11 cellular contexts compared by ENCODE assay signal in genomic region chr10:49310460-49310859, GRCh38. TPM values are rescaled to one million over a fixed set of nuclear protein-coding genes. Genes with fewer than 3 reads are reported as not detected.
DNase-seq lines count a peak whose midpoint lies in the region; ATAC-seq, FAIRE-seq and TF ChIP-seq lines count a peak whose summit lies in the region.
"Had no signal": no experiment of that assay in that cellular context is flagged by ENCODE, and none has a peak within 500 bp of the region (broad histone marks: within the 10 kb centered on the region; RNA-seq: fewer than 3 reads in every experiment).

No MANE protein-coding gene starts in this region.

- no peak overlapping the region for H2AFZ ChIP-seq in GM12878 (ENCODE audit: control insufficient read depth, low read depth, low read length)

- peaks cover 1% of the 10 kb centered on the region for H3K36me3 Mint-ChIP-seq in activated CD8-positive, alpha-beta memory T cell treated with anti-CD3 and anti-CD28 coated beads, Interleukin-2, amount 10 ng/mL, durations not matched to agents 7 days and 5 days

- H3K27me3 Mint-ChIP-seq in activated CD8-positive, alpha-beta memory T cell treated with anti-CD3 and anti-CD28 coated beads, Interleukin-2, amount 10 ng/mL, durations not matched to agents 7 days and 5 days: peaks cover 27% of the 10 kb centered on the region

- intact Hi-C loops in GM12878 (cut with micrococcal nuclease; ENCODE audit: unreplicated experiment): no loop called here

- H3K27me3 ChIP-seq in GM12878 (replicated peaks in 1 of 2; ENCODE audit: control insufficient read depth in 2 of 2, insufficient read depth in 2 of 2, low read length in 1 of 2): no peaks in the 10 kb centered on the region; a peak in 1 of 4 replicates
- no peaks in the 10 kb centered on the region for H3K27me3 ChIP-seq in BE2C

- peak overlapping the region; percentile 81 for H3K27ac Mint-ChIP-seq in activated CD8-positive, alpha-beta memory T cell treated with anti-CD3 and anti-CD28 coated beads, Interleukin-2, amount 10 ng/mL, durations not matched to agents 7 days and 5 days
- H3K27ac Mint-ChIP-seq: nephron had no signal

- H3K79me2 ChIP-seq in GM12878 (ENCODE audit: control insufficient read depth, insufficient read depth, low read length): no peaks in the 10 kb centered on the region

- peak; percentile 31 for FAIRE-seq in GM12878 (lab: Jason Lieb, UNC)
- no peak for FAIRE-seq in D721Med (lab: Jason Lieb, UNC)
- FAIRE-seq: endothelial cell of umbilical vein had no signal

- no peak for TF ChIP-seq RAD21 in GM12878 (IDR thresholded peaks at IDR 0.05; ENCODE audit: insufficient read depth, low read depth, low read length)

- CTCF ChIA-PET in activated CD8-positive, alpha-beta memory T cell treated with anti-CD3 and anti-CD28 coated beads, Interleukin-2, amount 10 ng/mL, durations not matched to agents 7 days and 5 days (lab: Charles Lee): interaction anchor here (0.5 kb wide), 1 partner anchor 695 kb away, joined by 4 read pairs; no protein-coding TSS in a partner anchor
- CTCF ChIA-PET in GM12878 (lab: Yijun Ruan, JAX): no interaction called here

- no peaks in the 10 kb centered on the region for H4K20me1 ChIP-seq in GM12878 (ENCODE audit: control insufficient read depth, insufficient read depth)

- in situ Hi-C loops in GM12878 (cut with MboI): no loop called here

- no peak for TF ChIP-seq POLR2A in GM12878 (IDR thresholded peaks at IDR 0.05; ENCODE audit: low read depth, low read length)

- H3K9me3 Mint-ChIP-seq in activated CD8-positive, alpha-beta memory T cell treated with anti-CD3 and anti-CD28 coated beads, Interleukin-2, amount 10 ng/mL, durations not matched to agents 7 days and 5 days (ENCODE audit: low read depth): peaks cover 2% of the 10 kb centered on the region

- H3K4me1 ChIP-seq in GM12878 (ENCODE audit: control insufficient read depth, insufficient read depth, low read length): peaks cover 13% of the 10 kb centered on the region
- H3K4me1 ChIP-seq in BE2C: peaks cover 3% of the 10 kb centered on the region; the same call in 1 of the 2 replicates

- no peak overlapping the region for H3K4me3 ChIP-seq in GM12878
- no peak overlapping the region for H3K4me3 ChIP-seq in BE2C (ENCODE audit: low read depth, low read length)

- WGBS in GM12878 (ENCODE audit: insufficient coverage, insufficient replicate concordance, low lambda C conversion rate, missing lambda C conversion rate): 20% methylated on average over 5 of the region's 5 CpGs

- RAD21 ChIA-PET in GM12878 (lab: Charles Lee; ENCODE audit: unreplicated experiment): no interaction called here

- peaks cover 35% of the 10 kb centered on the region for H3K4me1 Mint-ChIP-seq in activated CD8-positive, alpha-beta memory T cell treated with anti-CD3 and anti-CD28 coated beads, Interleukin-2, amount 10 ng/mL, durations not matched to agents 7 days and 5 days
- H3K4me1 Mint-ChIP-seq: nephron had no signal

- peak; percentile 76 for ATAC-seq in activated CD8-positive, alpha-beta memory T cell treated with anti-CD3 and anti-CD28 coated beads, Interleukin-2, amount 10 ng/mL, durations not matched to agents 7 days and 5 days
- ATAC-seq in HG03520 (IDR thresholded peaks at IDR 0.05; ENCODE audit: unreplicated experiment) (peak; percentile 30), GM12878 (peak; percentile 8; the same call in 2 of the 3 replicates)

- no peak overlapping the region for H3K27ac ChIP-seq in GM12878 (ENCODE audit: control insufficient read depth, insufficient read depth)

- no peak for TF ChIP-seq EP300 in GM12878 (IDR thresholded peaks at IDR 0.05; ENCODE audit: borderline replicate concordance in 1 of 2, control insufficient read depth in 1 of 2, low read depth in 2 of 2, low read length in 2 of 2)

- BruUV-seq in GM12878 (replicated peaks; lab: Mats Ljungman, UMichigan): no TSS peak

- no peak overlapping the region for H3K9ac ChIP-seq in GM12878 (ENCODE audit: control insufficient read depth, insufficient read depth, low read length)

- no peak overlapping the region; the same call in 1 of the 2 replicates for H3K4me2 ChIP-seq in GM12878 (ENCODE audit: control insufficient read depth, insufficient read depth)

- no peaks in the 10 kb centered on the region for H3K36me3 ChIP-seq in GM12878 (ENCODE audit: control insufficient read depth in 2 of 2, insufficient read depth in 2 of 2, low read length in 1 of 2)
- H3K36me3 ChIP-seq in BE2C: no peaks in the 10 kb centered on the region

- POLR2A ChIA-PET in GM12878 (lab: Charles Lee): no interaction called here

- SMC1A ChIA-PET in GM12878 (lab: Charles Lee; ENCODE audit: uncharacterized antibody, unreplicated experiment): no interaction called here

- H3K9me3 ChIP-seq in GM12878 (replicated peaks; ENCODE audit: control insufficient read depth, insufficient read depth, low read length): no peaks in the 10 kb centered on the region; the same call in 2 of the 3 replicates
- no peaks in the 10 kb centered on the region for H3K9me3 ChIP-seq in BE2C

- peak overlapping the region; percentile 7 for H3K4me3 Mint-ChIP-seq in activated CD8-positive, alpha-beta memory T cell treated with anti-CD3 and anti-CD28 coated beads, Interleukin-2, amount 10 ng/mL, durations not matched to agents 7 days and 5 days
- H3K4me3 Mint-ChIP-seq: nephron had no signal

- no peak for TF ChIP-seq CTCF in GM12878 (IDR thresholded peaks at IDR 0.05 in 2 of 3, conservative IDR thresholded peaks at IDR 0.05 in 1 of 3; ENCODE audit: control insufficient read depth in 2 of 3, extremely low read depth in 1 of 3, insufficient read depth in 1 of 3, low read depth in 3 of 3, low read length in 3 of 3)
- no peak for TF ChIP-seq CTCF in BE2C (IDR thresholded peaks at IDR 0.05; ENCODE audit: low read depth, low read length)
- TF ChIP-seq CTCF in D721Med (IDR thresholded peaks at IDR 0.05; ENCODE audit: insufficient read depth, missing control alignments): no peak

- DNase-seq in activated CD8-positive, alpha-beta memory T cell treated with anti-CD3 and anti-CD28 coated beads, Interleukin-2, amount 10 ng/mL, durations not matched to agents 7 days and 5 days: peak; percentile 63
- DNase-seq in activated CD8-positive, alpha-beta memory T cell treated with anti-CD3 and anti-CD28 coated beads, Interleukin-2, amount 50 U/mL, for 48 hours: no peak
- DNase-seq in GM12878 (ENCODE audit: low read depth, low spot score): no peak
- DNase-seq in stimulated activated CD8-positive, alpha-beta memory T cell treated with anti-CD3 and anti-CD28 coated beads, Interleukin-7, amount 100 ng/mL, for 48 hours (ENCODE audit: extremely low read depth in 1 of 2, low read depth in 1 of 2): peak; percentile 13 to 25
- no peak for DNase-seq in activated gamma-delta T cell (lab: John Stamatoyannopoulos, UW)
- no peak for DNase-seq in BE2C
- no peak for DNase-seq in D721Med (ENCODE audit: insufficient read length, low spot score)
- DNase-seq: NCI-H2107 had no signal

TF ChIP-seq in GM12878, 131 proteins besides CTCF, POLR2A, EP300 and RAD21:
- TF ChIP-seq SMC3 (IDR thresholded peaks at IDR 0.05; ENCODE audit: borderline replicate concordance, low read length): no peak
- 0 out of 2 replicates have a peak, but pooled peaks have one; percentile 34 for TF ChIP-seq SMARCA5 (IDR thresholded peaks at IDR 0.05)
TF ChIP-seq in GM12878: peak in this region for 1.

RNA-seq across cellular contexts. Expression of gene C10orf71, which starts 11.5 kb away (rescaled TPM):
- not detected for total RNA-seq in activated CD8-positive, alpha-beta memory T cell treated with anti-CD3 and anti-CD28 coated beads, Interleukin-2, amount 10 ng/mL, durations not matched to agents 7 days and 5 days
- not detected in 2 replicates for total RNA-seq in GM12878 (2013; cell fraction: nucleolus; rRNA removed)
- total RNA-seq in GM12878 (2014; rRNA removed) (not detected in 2 replicates), GM12878 (2014; rRNA removed; fragmentation: Illumina TruSeq; extraction: Trizol) (not detected in 2 replicates), GM12878 (2021) (not detected in 2 replicates)
- not detected for polyA plus RNA-seq in GM12878 (2011; ENCODE audit: low read depth)
- polyA plus RNA-seq in GM12878 (2011; rRNA removed) (not detected in 2 replicates), GM12878 (2014; fragmentation: Illumina TruSeq; extraction: Trizol) (not detected in 2 replicates), GM12878 (2014; fragmentation: Nextera tagmentation; extraction: Ambion mirVana) (not detected), GM12878 (2014; rRNA removed) (not detected in 2 replicates), GM12878 (2016; fragmentation: Nextera tagmentation; extraction: Ambion mirVana) (not detected)
- polyA plus RNA-seq in GM12878 (2011; cell fraction: cytosol; rRNA removed): not detected in 2 replicates
- not detected in 2 replicates for polyA plus RNA-seq in GM12878 (2011; cell fraction: nucleus; rRNA removed)
- not detected in 2 replicates for polyA plus RNA-seq in GM12878 (2012)
- polyA minus RNA-seq in GM12878 (2011; rRNA and poly(A)+ RNA removed): not detected in 2 replicates
- polyA minus RNA-seq in GM12878 (2011; cell fraction: cytosol; rRNA and poly(A)+ RNA removed): not detected in 2 replicates
- not detected in 2 replicates for polyA minus RNA-seq in GM12878 (2011; cell fraction: nucleus; rRNA and poly(A)+ RNA removed)
- not detected for polyA plus RNA-seq in BE2C (2012; ENCODE audit: insufficient read depth, insufficient read length, low read depth)
- total RNA-seq: endothelial cell of umbilical vein had no signal
- polyA plus RNA-seq: endothelial cell of umbilical vein had no signal

Comparison
In these comparisons a context has a peak if more than half of its experiments do, and no peak if none do; other contexts are left out.
1. DNase-seq: peak in activated CD8-positive, alpha-beta memory T cell treated with anti-CD3 and anti-CD28 coated beads, Interleukin-2, amount 10 ng/mL, durations not matched to agents 7 days and 5 days (single experiment) and stimulated activated CD8-positive, alpha-beta memory T cell treated with anti-CD3 and anti-CD28 coated beads, Interleukin-7, amount 100 ng/mL, for 48 hours (2 of 2); none in activated CD8-positive, alpha-beta memory T cell treated with anti-CD3 and anti-CD28 coated beads, Interleukin-2, amount 50 U/mL, for 48 hours (single experiment), GM12878 (single experiment), activated gamma-delta T cell (single experiment), BE2C (single experiment) and D721Med (single experiment).
2. ATAC-seq: peak in every context shown above with its lines; median percentile 76 in activated CD8-positive, alpha-beta memory T cell treated with anti-CD3 and anti-CD28 coated beads, Interleukin-2, amount 10 ng/mL, durations not matched to agents 7 days and 5 days; 30 in HG03520; 8 in GM12878.